9 cellular contexts compared by ENCODE assay signal in genomic region chr13:37602743-37603381, GRCh38. TPM values are rescaled to one million over a fixed set of nuclear protein-coding genes. Genes with fewer than 3 reads are reported as not detected.
DNase-seq lines count a peak whose midpoint lies in the region; ATAC-seq, FAIRE-seq and TF ChIP-seq lines count a peak whose summit lies in the region.
"Had no signal": no experiment of that assay in that cellular context is flagged by ENCODE, and none has a peak within 500 bp of the region (broad histone marks: within the 10 kb centered on the region; RNA-seq: fewer than 3 reads in every experiment).

No MANE protein-coding gene starts in this region.

- ATAC-seq in HG02973 (IDR thresholded peaks at IDR 0.05; ENCODE audit: unreplicated experiment) = no peak

- H3K36me3 Mint-ChIP-seq in chondrocyte (ENCODE audit: low read depth) (peaks cover 1% of the 10 kb centered on the region), nephron (ENCODE audit: low read depth) (no peaks in the 10 kb centered on the region)
- H3K36me3 Mint-ChIP-seq in activated T-helper 2 cell treated with anti-CD3 and anti-CD28 coated beads, Interferon-gamma antibody, Interleukin-2, Interleukin-4, amounts not matched to agents 10 μg/mL and 5 μg/mL and 100 μg/mL, durations not matched to agents 14 hours and 24 hours and 36 hours (ENCODE audit: low read depth) = no peaks in the 10 kb centered on the region

- H3K4me1 Mint-ChIP-seq in chondrocyte (ENCODE audit: low read depth) (peaks cover 41% of the 10 kb centered on the region), nephron (peaks cover 43% of the 10 kb centered on the region)
- H3K4me1 Mint-ChIP-seq in activated T-helper 2 cell treated with anti-CD3 and anti-CD28 coated beads, Interferon-gamma antibody, Interleukin-2, Interleukin-4, amounts not matched to agents 10 μg/mL and 5 μg/mL and 100 μg/mL, durations not matched to agents 14 hours and 24 hours and 36 hours (ENCODE audit: low read depth) = no peaks in the 10 kb centered on the region

- H3K27me3 Mint-ChIP-seq in chondrocyte (ENCODE audit: low read depth) (no peaks in the 10 kb centered on the region), nephron (ENCODE audit: low read depth) (no peaks in the 10 kb centered on the region)
- H3K27me3 Mint-ChIP-seq in activated T-helper 2 cell treated with anti-CD3 and anti-CD28 coated beads, Interferon-gamma antibody, Interleukin-2, Interleukin-4, amounts not matched to agents 10 μg/mL and 5 μg/mL and 100 μg/mL, durations not matched to agents 14 hours and 24 hours and 36 hours (ENCODE audit: low read depth) = no peaks in the 10 kb centered on the region

- intact Hi-C loops in activated T-helper 2 cell treated with anti-CD3 and anti-CD28 coated beads, Interferon-gamma antibody, Interleukin-2, Interleukin-4, amounts not matched to agents 10 μg/mL and 5 μg/mL and 100 μg/mL, durations not matched to agents 14 hours and 24 hours and 36 hours (cut with micrococcal nuclease) = no loop called here

- DNase-seq in DMS153 (lab: John Stamatoyannopoulos, UW) (peak; percentile 24), LoVo (ENCODE audit: low spot score) (peak; percentile 5), chondrocyte (ENCODE audit: low spot score) (no peak), anterior cingulate cortex (lab: John Stamatoyannopoulos, UW) (no peak), GM12892 (ENCODE audit: insufficient read length) (no peak)
- no peak for DNase-seq in activated T-helper 2 cell treated with anti-CD3 and anti-CD28 coated beads, Interferon-gamma antibody, Interleukin-2, Interleukin-4, amounts not matched to agents 10 μg/mL and 5 μg/mL and 100 μg/mL, durations not matched to agents 14 hours and 24 hours and 36 hours (ENCODE audit: low spot score)

- no peak for FAIRE-seq in GM12892 (lab: Jason Lieb, UNC)
- FAIRE-seq: GM19239 had no signal

- no peak for TF ChIP-seq POLR2A in GM12892 (IDR thresholded peaks at IDR 0.05; ENCODE audit: low read depth, low read length)

- H3K9me3 Mint-ChIP-seq in chondrocyte (ENCODE audit: low read depth) (peaks cover 8% of the 10 kb centered on the region), nephron (peaks cover 7% of the 10 kb centered on the region)
- peaks cover 11% of the 10 kb centered on the region for H3K9me3 Mint-ChIP-seq in activated T-helper 2 cell treated with anti-CD3 and anti-CD28 coated beads, Interferon-gamma antibody, Interleukin-2, Interleukin-4, amounts not matched to agents 10 μg/mL and 5 μg/mL and 100 μg/mL, durations not matched to agents 14 hours and 24 hours and 36 hours

- H3K27ac Mint-ChIP-seq in chondrocyte (ENCODE audit: unreplicated experiment) (peak overlapping the region; percentile 15), nephron (peak overlapping the region; percentile 81 to 94 (median 82))
- H3K27ac Mint-ChIP-seq in activated T-helper 2 cell treated with anti-CD3 and anti-CD28 coated beads, Interferon-gamma antibody, Interleukin-2, Interleukin-4, amounts not matched to agents 10 μg/mL and 5 μg/mL and 100 μg/mL, durations not matched to agents 14 hours and 24 hours and 36 hours = no peak overlapping the region

- H3K4me3 Mint-ChIP-seq in chondrocyte (ENCODE audit: unreplicated experiment) (no peak overlapping the region), nephron (peak overlapping the region in 1 of 3 experiments; percentile 40)
- H3K4me3 Mint-ChIP-seq in activated T-helper 2 cell treated with anti-CD3 and anti-CD28 coated beads, Interferon-gamma antibody, Interleukin-2, Interleukin-4, amounts not matched to agents 10 μg/mL and 5 μg/mL and 100 μg/mL, durations not matched to agents 14 hours and 24 hours and 36 hours (ENCODE audit: low read depth) = no peak overlapping the region

- TF ChIP-seq CTCF in chondrocyte (IDR thresholded peaks at IDR 0.05) (peak; percentile 97), nephron (IDR thresholded peaks at IDR 0.05; ENCODE audit: unreplicated experiment in 3 of 3) (peak; percentile 57 to 72 (median 58))

RNA-seq across cellular contexts. Expression of gene POSTN, which starts 4.3 kb away (rescaled TPM):
- 5,433 to 6,725 TPM (median 6,602 TPM) in 3 replicates for total RNA-seq in chondrocyte
- total RNA-seq in activated T-helper 2 cell treated with anti-CD3 and anti-CD28 coated beads, Interferon-gamma antibody, Interleukin-2, Interleukin-4, amounts not matched to agents 10 μg/mL and 5 μg/mL and 100 μg/mL, durations not matched to agents 14 hours and 24 hours and 36 hours = not detected in 2 replicates
- polyA plus RNA-seq in GM12892 (2012; ENCODE audit: missing spikeins) = not detected

Comparison
In these comparisons a context has a peak if more than half of its experiments do, and no peak if none do; other contexts are left out.
1. DNase-seq: peak in DMS153 (single experiment) and LoVo (single experiment); none in chondrocyte (single experiment), activated T-helper 2 cell treated with anti-CD3 and anti-CD28 coated beads, Interferon-gamma antibody, Interleukin-2, Interleukin-4, amounts not matched to agents 10 μg/mL and 5 μg/mL and 100 μg/mL, durations not matched to agents 14 hours and 24 hours and 36 hours (single experiment), anterior cingulate cortex (0 of 58) and GM12892 (single experiment).
2. RNA of gene POSTN, which starts 4.3 kb away (total RNA-seq): 5,433 to 6,725 TPM in chondrocyte; not detected in activated T-helper 2 cell treated with anti-CD3 and anti-CD28 coated beads, Interferon-gamma antibody, Interleukin-2, Interleukin-4, amounts not matched to agents 10 μg/mL and 5 μg/mL and 100 μg/mL, durations not matched to agents 14 hours and 24 hours and 36 hours; every median in the first group is over 1,000 times any median in the second.